In the genomic region with DNA sequence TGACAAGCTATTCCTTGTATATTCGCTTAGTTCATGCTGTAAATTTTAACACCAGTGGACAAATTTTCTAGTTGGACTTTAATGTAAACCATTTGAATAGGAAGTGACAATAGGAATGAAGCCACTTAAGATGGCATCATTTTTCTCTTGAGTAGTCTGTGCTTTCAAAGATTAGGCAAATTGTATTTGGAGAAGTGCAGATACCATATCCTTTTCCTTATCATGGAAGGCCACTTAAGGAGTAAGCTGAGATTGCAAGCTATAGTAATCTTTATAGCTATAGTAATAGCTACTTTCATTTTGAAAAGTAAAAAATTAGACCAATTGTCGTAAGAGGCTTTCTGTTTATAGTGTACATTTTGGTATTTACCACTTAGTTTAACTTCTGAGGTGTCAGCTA, we compare ENCODE assay signal across 1 cellular context.
A peak's percentile ranks its signal among the peaks of the same experiment; 100 is the strongest.
TF ChIP-seq lines count a peak whose summit lies in the region.

No MANE protein-coding gene starts in this region.

TF ChIP-seq in K562, 482 proteins besides CTCF, POLR2A, EP300 and RAD21:
- TF ChIP-seq TAL1 (IDR thresholded peaks at IDR 0.05) = peak; percentile 56
- 0 out of 2 replicates have a peak, but pooled peaks have one; percentile 25 for TF ChIP-seq SOX6 (IDR thresholded peaks at IDR 0.05)
- no peak for TF ChIP-seq POU5F1 (IDR thresholded peaks at IDR 0.05; ENCODE audit: borderline replicate concordance, low read depth, low read length, partially characterized antibody)
- TF ChIP-seq ZNF175 (CRISPR knock-in tag; IDR thresholded peaks at IDR 0.05; ENCODE audit: low read depth) = 0 out of 2 replicates have a peak, but pooled peaks have one; percentile 34
- TF ChIP-seq ZBTB49 (CRISPR knock-in tag; IDR thresholded peaks at IDR 0.05; ENCODE audit: borderline replicate concordance) = no peak
- TF ChIP-seq KDM1A (IDR thresholded peaks at IDR 0.05) = peak; percentile 68 to 70; a peak in 3 of 4 replicates
- TF ChIP-seq DNMT1 (IDR thresholded peaks at IDR 0.05) = no peak
- TF ChIP-seq CREB5 (CRISPR knock-in tag; IDR thresholded peaks at IDR 0.05) = no peak
- no peak for TF ChIP-seq E2F1 (CRISPR knock-in tag; IDR thresholded peaks at IDR 0.05)
- 0 out of 2 replicates have a peak, but pooled peaks have one; percentile 8 for TF ChIP-seq KLF16 (IDR thresholded peaks at IDR 0.05)
- TF ChIP-seq CCNT2 (IDR thresholded peaks at IDR 0.05; ENCODE audit: borderline replicate concordance, extremely low read depth, insufficient read length, low read depth, low read length) = peak; percentile 29
- peak; percentile 74 for TF ChIP-seq TEAD4 (IDR thresholded peaks at IDR 0.05; ENCODE audit: low read length)
- TF ChIP-seq TEAD4 (CRISPR knock-in tag; IDR thresholded peaks at IDR 0.05; ENCODE audit: borderline replicate concordance) = no peak
- TF ChIP-seq ZNF507 (tag; conservative IDR thresholded peaks at IDR 0.05) = no peak
- TF ChIP-seq ZNF174 (CRISPR knock-in tag; IDR thresholded peaks at IDR 0.05) = no peak
- TF ChIP-seq NCOR1 (IDR thresholded peaks at IDR 0.05) = peak; percentile 41; the same call in 1 of the 2 replicates
- TF ChIP-seq CBFA2T2 (conservative IDR thresholded peaks at IDR 0.05) = peak; percentile 42
- TF ChIP-seq HIVEP1 (CRISPR knock-in tag; IDR thresholded peaks at IDR 0.05) = no peak
- TF ChIP-seq ZBTB9 (CRISPR knock-in tag; IDR thresholded peaks at IDR 0.05) = no peak
- TF ChIP-seq ARID1B (IDR thresholded peaks at IDR 0.05) = peak; percentile 55
- no peak for TF ChIP-seq ZNF282 (CRISPR knock-in tag; IDR thresholded peaks at IDR 0.05)
- TF ChIP-seq CBFA2T3 (IDR thresholded peaks at IDR 0.05) = peak; percentile 76
- TF ChIP-seq HNRNPUL1 (IDR thresholded peaks at IDR 0.05; ENCODE audit: low read length) = no peak
- no peak for TF ChIP-seq CTBP1 (IDR thresholded peaks at IDR 0.05; ENCODE audit: borderline replicate concordance)
- peak in 1 of 2 experiments; percentile 94; a peak in 2 of 4 replicates for TF ChIP-seq RCOR1 (IDR thresholded peaks at IDR 0.05; ENCODE audit: borderline replicate concordance in 1 of 2, low read depth in 2 of 2, low read length in 2 of 2)
- no peak for TF ChIP-seq SMARCA4 (IDR thresholded peaks at IDR 0.05)
- TF ChIP-seq ZNF140 (CRISPR knock-in tag; IDR thresholded peaks at IDR 0.05) = no peak
- TF ChIP-seq MED1 (CRISPR knock-in tag; IDR thresholded peaks at IDR 0.05; ENCODE audit: borderline replicate concordance) = no peak
- no peak for TF ChIP-seq RBM25 (IDR thresholded peaks at IDR 0.05; ENCODE audit: low read depth, low read length, severe bottlenecking)
